Comparison of ENCODE assay signal across 16 cellular contexts in genomic region chr5:154165886-154166285, GRCh38.
"Had no signal": no experiment of that assay in that cellular context is flagged by ENCODE, and none has a peak within 500 bp of the region (broad histone marks: within the 10 kb centered on the region; RNA-seq: fewer than 3 reads in every experiment).

No MANE protein-coding gene starts in this region.

- H3K27ac ChIP-seq: cardiac muscle cell, heart right ventricle, neutrophil, right lobe of liver, spleen, transverse colon, VCaP had no signal

- H3K9me3 ChIP-seq: heart right ventricle, neutrophil, right lobe of liver, spleen, transverse colon had no signal

- H3K36me3 ChIP-seq: cardiac muscle cell, heart right ventricle, neutrophil, right lobe of liver, spleen, transverse colon had no signal

- H3K4me1 ChIP-seq: right lobe of liver, spleen, transverse colon had no signal

- ATAC-seq: activated T-helper 17 cell treated with anti-CD3 and anti-CD28 coated beads, Interleukin-2, amount 50 U/mL, for 72 hours; heart right ventricle; right lobe of liver; stimulated activated naive B cell treated with anti-CD40 and anti-IgM and Interleukin-4, amounts not matched to agents 10 μg/mL and 1 μg/mL and 100 μg/mL, for 72 hours had no signal

- H3K27me3 ChIP-seq: heart right ventricle, right lobe of liver, transverse colon had no signal

- H3K4me3 ChIP-seq: cardiac muscle cell, heart right ventricle, right lobe of liver, spleen, transverse colon had no signal

- DNase-seq: activated CD4-positive, alpha-beta T cell treated with anti-CD3 and anti-CD28 coated beads for 48 hours; activated naive CD4-positive, alpha-beta T cell treated with anti-CD3 and anti-CD28 coated beads for 36 hours; foreskin melanocyte; heart right ventricle; kidney glomerular epithelial cell; right lobe of liver; spleen; stimulated activated CD4-positive, alpha-beta T cell treated with anti-CD3 and anti-CD28 coated beads, Interleukin-2, amount 100 ng/mL, for 24 hours; stimulated activated naive B cell treated with anti-CD40 and anti-IgM and Interleukin-4, amounts not matched to agents 10 μg/mL and 1 μg/mL and 100 μg/mL, for 72 hours; substantia nigra; T-helper 1 cell; transverse colon had no signal
